ENCODE assay signal across 8 cellular contexts in genomic region chr14:76953196-76953945, GRCh38.
A peak's percentile ranks its signal among the peaks of the same experiment; 100 is the strongest.
DNase-seq lines count a peak whose midpoint lies in the region; ATAC-seq, FAIRE-seq and TF ChIP-seq lines count a peak whose summit lies in the region.

No MANE protein-coding gene starts in this region.

- FAIRE-seq in GM12891 (lab: Jason Lieb, UNC), result peak; percentile 51

- no peaks in the 10 kb centered on the region for H3K27me3 ChIP-seq in foreskin keratinocyte

- no peak for TF ChIP-seq POLR2A in GM12891 (IDR thresholded peaks at IDR 0.05; ENCODE audit: low read depth, low read length)

- peak; percentile 66 for DNase-seq in GM12891 (ENCODE audit: insufficient read length, low spot score)
- DNase-seq in NOMO-1 (lab: John Stamatoyannopoulos, UW; ENCODE audit: unreplicated experiment in 2 of 2), result peak; percentile 29 to 57
- DNase-seq in activated naive CD4-positive, alpha-beta T cell treated with Interleukin-2 at 50 U/mL for 16 hours, result peak; percentile 42
- peak; percentile 39 to 74 for DNase-seq in foreskin keratinocyte
- DNase-seq in pons (ENCODE audit: low spot score), result peak; percentile 54
- DNase-seq in NCI-H128 (lab: John Stamatoyannopoulos, UW; ENCODE audit: unreplicated experiment), result no peak
- no peak for DNase-seq in OCI-M2 (lab: John Stamatoyannopoulos, UW; ENCODE audit: unreplicated experiment)

- no peak for TF ChIP-seq CTCF in foreskin keratinocyte (conservative IDR thresholded peaks at IDR 0.05)

- peak overlapping the region; percentile 79 for H3K27ac ChIP-seq in foreskin keratinocyte

- ATAC-seq in foreskin keratinocyte, result peak; percentile 68
- ATAC-seq in GM21367 (IDR thresholded peaks at IDR 0.05; ENCODE audit: unreplicated experiment), result no peak

- H3K4me1 ChIP-seq in foreskin keratinocyte, result peaks cover 35% of the 10 kb centered on the region

TF ChIP-seq in GM12891, 5 proteins besides CTCF, POLR2A, EP300 and RAD21:
- no peak for TF ChIP-seq PAX5 (IDR thresholded peaks at IDR 0.05; ENCODE audit: insufficient read depth, low read length, severe bottlenecking)
- TF ChIP-seq POLR2AphosphoS5 (IDR thresholded peaks at IDR 0.05; ENCODE audit: low read depth, low read length), result no peak
- no peak for TF ChIP-seq POU2F2 (IDR thresholded peaks at IDR 0.05; ENCODE audit: low read depth, low read length)
- TF ChIP-seq TAF1 (IDR thresholded peaks at IDR 0.05; ENCODE audit: low read depth, low read length), result no peak
- no peak for TF ChIP-seq SPI1 (IDR thresholded peaks at IDR 0.05; ENCODE audit: low read depth, low read length)

Comparison
In these comparisons a context has a peak if more than half of its experiments do, and no peak if none do; other contexts are left out.
1. DNase-seq: peak in GM12891 (single experiment), NOMO-1 (2 of 2), activated naive CD4-positive, alpha-beta T cell treated with Interleukin-2 at 50 U/mL for 16 hours (single experiment), foreskin keratinocyte (2 of 2) and pons (single experiment); none in NCI-H128 (single experiment) and OCI-M2 (single experiment).